1 cellular context compared by ENCODE assay signal in genomic region chr3:48560648-48561018, GRCh38.
TF ChIP-seq lines count a peak whose summit lies in the region.

No MANE protein-coding gene starts in this region.

TF ChIP-seq in GM12878, 131 proteins besides CTCF, POLR2A, EP300 and RAD21:
- TF ChIP-seq MEF2B (IDR thresholded peaks at IDR 0.05; ENCODE audit: partially characterized antibody, poor library complexity, severe bottlenecking) (peak; percentile 31), ZNF274 (IDR thresholded peaks at IDR 0.05; ENCODE audit: insufficient read depth, insufficient read length) (no peak), RUNX3 (IDR thresholded peaks at IDR 0.05; ENCODE audit: low read length) (no peak), STAT3 (IDR thresholded peaks at IDR 0.05; ENCODE audit: low read depth, low read length) (no peak), RAD51 (IDR thresholded peaks at IDR 0.05) (no peak), BMI1 (IDR thresholded peaks at IDR 0.05; ENCODE audit: borderline replicate concordance) (no peak)
